ENCODE assay signal across 9 cellular contexts in the genomic region with DNA sequence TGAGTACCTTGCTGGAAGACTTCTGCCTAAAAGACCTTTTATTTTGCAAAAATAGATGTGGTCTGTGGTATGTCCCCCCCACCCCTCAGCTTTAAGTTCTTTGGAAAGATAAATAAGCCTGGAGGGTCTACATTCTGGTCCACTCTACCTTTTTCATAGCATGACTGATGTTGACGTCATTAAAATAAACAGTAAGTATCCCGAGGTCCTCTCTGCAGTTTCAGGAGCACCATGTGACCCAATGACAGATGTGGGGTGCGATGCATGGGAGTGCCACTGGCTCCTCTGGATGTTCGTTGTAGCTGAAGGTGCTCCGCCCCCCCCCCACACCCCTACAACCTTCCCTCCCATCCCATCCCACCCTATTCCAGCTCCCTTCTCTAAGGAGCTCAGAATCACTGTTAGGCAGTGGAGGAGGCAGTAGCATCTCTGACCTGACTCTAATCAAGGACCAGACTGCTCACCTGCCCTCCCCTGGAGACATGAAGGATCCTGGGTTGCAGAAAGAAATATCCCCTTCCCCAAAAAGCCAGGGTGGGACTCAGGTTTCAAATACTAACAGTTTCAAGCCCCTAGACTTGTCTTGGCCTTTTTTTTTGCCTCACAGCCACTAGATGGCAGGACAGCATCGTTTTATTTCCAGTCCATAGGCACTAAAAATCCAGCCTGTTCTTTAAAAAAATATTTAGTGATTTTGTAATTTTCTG. TPM values are rescaled to one million over a fixed set of nuclear protein-coding genes. Genes with fewer than 3 reads are reported as not detected.
DNase-seq lines count a peak whose midpoint lies in the region; ATAC-seq, FAIRE-seq and TF ChIP-seq lines count a peak whose summit lies in the region.
"Had no signal": no experiment of that assay in that cellular context is flagged by ENCODE, and none has a peak within 500 bp of the region (broad histone marks: within the 10 kb centered on the region; RNA-seq: fewer than 3 reads in every experiment).

No MANE protein-coding gene starts in this region.

- H3K36me3 Mint-ChIP-seq in Calu3 (ENCODE audit: insufficient read depth, unreplicated experiment): no peaks in the 10 kb centered on the region
- peaks cover 18% of the 10 kb centered on the region for H3K36me3 Mint-ChIP-seq in activated CD8-positive, alpha-beta memory T cell treated with anti-CD3 and anti-CD28 coated beads, Interleukin-2, amount 10 ng/mL, durations not matched to agents 7 days and 5 days

- H3K4ac ChIP-seq in H1 (replicated peaks; ENCODE audit: insufficient read length, low read depth, low read length): no peak overlapping the region

- H3K79me1 ChIP-seq in H1 (ENCODE audit: low read depth, low read length): no peaks in the 10 kb centered on the region

- peak; percentile 69 to 72 for TF ChIP-seq RAD21 in H1 (IDR thresholded peaks at IDR 0.05 in 1 of 2, conservative IDR thresholded peaks at IDR 0.05 in 1 of 2; ENCODE audit: low read depth in 2 of 2, low read length in 2 of 2)

- TF ChIP-seq EP300 in H1 (IDR thresholded peaks at IDR 0.05; ENCODE audit: borderline replicate concordance in 1 of 2, low read depth in 2 of 2, low read length in 2 of 2): no peak

- H4K20me1 ChIP-seq in PC-9 (ENCODE audit: insufficient read depth) (no peaks in the 10 kb centered on the region), H1 (replicated peaks in 1 of 2; ENCODE audit: control insufficient read depth in 1 of 2, insufficient read depth in 2 of 2, low read length in 2 of 2) (no peaks in the 10 kb centered on the region)

- H3K4me3 ChIP-seq in PC-9 (no peak overlapping the region), H1 (ENCODE audit: extremely low read depth in 1 of 4, insufficient read depth in 2 of 4, low read depth in 3 of 4, low read length in 4 of 4) (no peak overlapping the region)

- WGBS in H1 (ENCODE audit: extremely low coverage in 1 of 2, insufficient coverage in 1 of 2, insufficient read length in 1 of 2, insufficient replicate concordance in 2 of 2, low coverage in 1 of 2, low lambda C conversion rate in 2 of 2, missing lambda C conversion rate in 1 of 2), 2 experiments: 45% methylated on average over 4 of the region's 6 CpGs; no CpG with 5 or more reads in 1 of the 2 experiments

- H3K4me1 ChIP-seq in PC-9 (replicated peaks; ENCODE audit: insufficient read depth) (no peaks in the 10 kb centered on the region), H1 (replicated peaks in 1 of 4; ENCODE audit: control insufficient read depth in 3 of 4, insufficient read depth in 4 of 4, low read length in 3 of 4) (peaks cover 0 to 8% (median 5%) of the 10 kb centered on the region in 4 experiments; a peak in 4 of 7 replicates)

- H3K27ac Mint-ChIP-seq in Calu3 (ENCODE audit: unreplicated experiment): no peak overlapping the region
- no peak overlapping the region for H3K27ac Mint-ChIP-seq in activated CD8-positive, alpha-beta memory T cell treated with anti-CD3 and anti-CD28 coated beads, Interleukin-2, amount 10 ng/mL, durations not matched to agents 7 days and 5 days

- CTCF ChIA-PET in Calu3 (lab: Charles Lee): interaction anchor here (0.6 kb wide), 1 partner anchor 136 kb away, joined by 5 read pairs; no protein-coding TSS in a partner anchor
- CTCF ChIA-PET in PC-9 (lab: Charles Lee): interaction anchor here (0.6 to 0.7 kb wide), 2 partner anchors 392 to 599 kb away, joined by 3 read pairs; no protein-coding TSS in a partner anchor
- CTCF ChIA-PET in H1 (lab: Charles Lee; ENCODE audit: partially characterized antibody): interaction anchor here (0.7 to 4.4 kb wide), 20 partner anchors 9 to 406 kb away, joined by 3 to 29 read pairs (median 4); no protein-coding TSS in a partner anchor
- CTCF ChIA-PET in activated CD8-positive, alpha-beta memory T cell treated with anti-CD3 and anti-CD28 coated beads, Interleukin-2, amount 10 ng/mL, durations not matched to agents 7 days and 5 days (lab: Charles Lee): interaction anchor here (0.6 to 1.2 kb wide), 3 partner anchors 15 to 363 kb away, joined by 3 to 4 read pairs (median 4); no protein-coding TSS in a partner anchor

- H3K4me2 ChIP-seq in PC-9 (no peak overlapping the region), H1 (ENCODE audit: insufficient read depth in 1 of 2, low read depth in 2 of 2, low read length in 2 of 2) (no peak overlapping the region)

- H2BK15ac ChIP-seq in H1 (ENCODE audit: low read length): no peak overlapping the region

- H3K36me3 ChIP-seq in PC-9 (ENCODE audit: low read depth): no peaks in the 10 kb centered on the region
- no peaks in the 10 kb centered on the region for H3K36me3 ChIP-seq in H1 (ENCODE audit: control insufficient read depth in 2 of 4, insufficient read depth in 4 of 4, low read length in 3 of 4)
- H3K36me3 ChIP-seq: neutrophil had no signal

- H2AFZ ChIP-seq in PC-9: no peak overlapping the region
- no peak overlapping the region for H2AFZ ChIP-seq in H1 (ENCODE audit: low read length)

- FAIRE-seq in H1 (lab: Jason Lieb, UNC): peak; percentile 71

- no peak overlapping the region for H3K14ac ChIP-seq in H1 (ENCODE audit: insufficient read length)

- H2BK5ac ChIP-seq in H1 (ENCODE audit: low read depth, low read length): no peak overlapping the region

- no peak overlapping the region for H3K23ac ChIP-seq in H1 (ENCODE audit: insufficient read length)

- no peak overlapping the region for H2BK12ac ChIP-seq in H1 (ENCODE audit: low read depth, low read length)

- ATAC-seq in GM21576 (IDR thresholded peaks at IDR 0.05; ENCODE audit: unreplicated experiment) (peak; percentile 56), GM21723 (IDR thresholded peaks at IDR 0.05; ENCODE audit: unreplicated experiment) (no peak), GM18517 (IDR thresholded peaks at IDR 0.05; ENCODE audit: unreplicated experiment) (no peak)
- no peak for ATAC-seq in activated CD8-positive, alpha-beta memory T cell treated with anti-CD3 and anti-CD28 coated beads, Interleukin-2, amount 10 ng/mL, durations not matched to agents 7 days and 5 days

- no peak overlapping the region for H4K5ac ChIP-seq in H1 (ENCODE audit: insufficient read length, low read depth, low read length)

- no peaks in the 10 kb centered on the region for H3F3A ChIP-seq in PC-9 (ENCODE audit: insufficient read depth, low read depth)

- peak; percentile 32 for DNase-seq in Calu3
- DNase-seq in PC-9: no peak
- DNase-seq in H1 (ENCODE audit: low read depth in 1 of 2, low spot score in 2 of 2): no peak
- peak; percentile 47 for DNase-seq in middle frontal gyrus (ENCODE audit: extremely low spot score, low spot score)
- DNase-seq in activated CD8-positive, alpha-beta memory T cell treated with anti-CD3 and anti-CD28 coated beads, Interleukin-2, amount 10 ng/mL, durations not matched to agents 7 days and 5 days: no peak

- no peaks in the 10 kb centered on the region for H3K9me3 ChIP-seq in PC-9 (ENCODE audit: insufficient read depth, low read depth)
- H3K9me3 ChIP-seq in H1 (ENCODE audit: insufficient read depth in 2 of 2, low read depth in 1 of 2, low read length in 1 of 2): no peaks in the 10 kb centered on the region
- H3K9me3 ChIP-seq: neutrophil had no signal

- no TSS peak for BruUV-seq in Calu3 (replicated peaks; lab: Mats Ljungman, UMichigan)
- BruUV-seq in PC-9 (replicated peaks; lab: Mats Ljungman, UMichigan): no TSS peak

- H3K56ac ChIP-seq in H1 (replicated peaks; ENCODE audit: insufficient read length, low read depth, low read length): no peak overlapping the region

- no peak overlapping the region for H2AK5ac ChIP-seq in H1 (ENCODE audit: low read depth, low read length)

- no peak for TF ChIP-seq POLR2A in H1 (IDR thresholded peaks at IDR 0.05; ENCODE audit: control extremely low read depth in 1 of 2, low read depth in 2 of 2, low read length in 2 of 2)

- no peak overlapping the region for H4K8ac ChIP-seq in H1 (ENCODE audit: extremely low read depth, insufficient read depth, low read length)

- no peak overlapping the region for H3K9ac ChIP-seq in H1 (replicated peaks in 1 of 4; ENCODE audit: extremely low read depth in 1 of 4, low read depth in 3 of 4, low read length in 3 of 4)

- peak; percentile 24 for TF ChIP-seq CTCF in Calu3 (IDR thresholded peaks at IDR 0.05; ENCODE audit: unreplicated experiment)
- TF ChIP-seq CTCF in PC-9 (conservative IDR thresholded peaks at IDR 0.05): peak; percentile 76
- TF ChIP-seq CTCF in H1 (IDR thresholded peaks at IDR 0.05; ENCODE audit: control extremely low read depth in 1 of 3, insufficient read depth in 1 of 3, low read depth in 1 of 3, low read length in 3 of 3): peak in 2 of 3 experiments; percentile 51 to 61; a peak in 3 of 4 replicates

- no peak overlapping the region for H3K18ac ChIP-seq in H1 (ENCODE audit: extremely low read depth, low read length)

- POLR2A ChIA-PET in PC-9 (lab: Charles Lee; ENCODE audit: unreplicated experiment) (no interaction called here), H1 (lab: Charles Lee; ENCODE audit: partially characterized antibody) (interaction anchor here (0.5 kb wide), 1 partner anchor 147 kb away, joined by 3 read pairs; no protein-coding TSS in a partner anchor)

- H3K23me2 ChIP-seq in H1 (ENCODE audit: low read depth, low read length): no peaks in the 10 kb centered on the region

- no peaks in the 10 kb centered on the region for H3K27me3 ChIP-seq in PC-9 (ENCODE audit: insufficient read depth, low read depth)
- no peaks in the 10 kb centered on the region for H3K27me3 ChIP-seq in H1 (replicated peaks in 1 of 4; ENCODE audit: control insufficient read depth in 3 of 4, extremely low read depth in 1 of 4, insufficient read depth in 3 of 4, low read length in 3 of 4)
- H3K27me3 ChIP-seq: neutrophil had no signal

- H2BK120ac ChIP-seq in H1 (replicated peaks; ENCODE audit: low read depth, low read length): no peak overlapping the region

- H3K4me1 Mint-ChIP-seq in Calu3 (ENCODE audit: low read depth, unreplicated experiment): no peaks in the 10 kb centered on the region
- peaks cover 31% of the 10 kb centered on the region for H3K4me1 Mint-ChIP-seq in activated CD8-positive, alpha-beta memory T cell treated with anti-CD3 and anti-CD28 coated beads, Interleukin-2, amount 10 ng/mL, durations not matched to agents 7 days and 5 days

- no peak overlapping the region for H4K91ac ChIP-seq in H1 (replicated peaks; ENCODE audit: insufficient read length, low read length)

- H3K27ac ChIP-seq in PC-9 (no peak overlapping the region), H1 (ENCODE audit: low read depth, low read length) (no peak overlapping the region)
- H3K27ac ChIP-seq: neutrophil had no signal

- no peak overlapping the region for H3K4me3 Mint-ChIP-seq in Calu3 (ENCODE audit: low read depth, unreplicated experiment)
- H3K4me3 Mint-ChIP-seq in activated CD8-positive, alpha-beta memory T cell treated with anti-CD3 and anti-CD28 coated beads, Interleukin-2, amount 10 ng/mL, durations not matched to agents 7 days and 5 days: no peak overlapping the region

- H3K79me2 ChIP-seq in PC-9 (ENCODE audit: low read depth) (no peaks in the 10 kb centered on the region), H1 (ENCODE audit: control insufficient read depth in 1 of 2, insufficient read depth in 2 of 2, low read length in 2 of 2) (no peaks in the 10 kb centered on the region)

- H2BK20ac ChIP-seq in H1 (ENCODE audit: low read length): no peak overlapping the region

- no peaks in the 10 kb centered on the region for H3K9me3 Mint-ChIP-seq in Calu3 (ENCODE audit: low read depth, unreplicated experiment)
- H3K9me3 Mint-ChIP-seq in activated CD8-positive, alpha-beta memory T cell treated with anti-CD3 and anti-CD28 coated beads, Interleukin-2, amount 10 ng/mL, durations not matched to agents 7 days and 5 days (ENCODE audit: low read depth): no peaks in the 10 kb centered on the region

- H3K9me2 ChIP-seq in PC-9 (ENCODE audit: insufficient read depth): no peaks in the 10 kb centered on the region

- no peaks in the 10 kb centered on the region for H3K27me3 Mint-ChIP-seq in Calu3 (ENCODE audit: unreplicated experiment)
- H3K27me3 Mint-ChIP-seq in activated CD8-positive, alpha-beta memory T cell treated with anti-CD3 and anti-CD28 coated beads, Interleukin-2, amount 10 ng/mL, durations not matched to agents 7 days and 5 days: no peaks in the 10 kb centered on the region

- intact Hi-C loops in Calu3 (cut with micrococcal nuclease; ENCODE audit: unreplicated experiment): loop anchor here (2.0 to 10.0 kb wide), 2 partner anchors 150 to 398 kb away; partner anchors contain the start of genes DCLRE1A and NHLRC2
- intact Hi-C loops in PC-9 (cut with micrococcal nuclease; ENCODE audit: unreplicated experiment): loop anchor here (1.0 to 10.0 kb wide), 3 partner anchors 94 to 399 kb away; partner anchors contain the start of genes DCLRE1A and NHLRC2

RNA-seq across cellular contexts. Expression of gene CASP7, which starts 25.1 kb away (rescaled TPM):
- 22.7 and 23.7 TPM in 2 replicates for total RNA-seq in Calu3 (2022)
- 14.0 and 14.8 TPM in 2 replicates for total RNA-seq in PC-9 (2021)
- 4.1 and 5.0 TPM in 2 replicates for total RNA-seq in H1 (2021; fragmentation: NEBNext Ultra II Directional; extraction: Animal tissue kit (Norgen Biotek cat#: 25700))
- polyA plus RNA-seq in H1 (2011; rRNA removed): 1.3 and 2.3 TPM in 2 replicates
- 2.3 TPM for polyA plus RNA-seq in H1 (2011; cell fraction: cytosol; rRNA removed)
- 2.2 TPM for polyA plus RNA-seq in H1 (2011; cell fraction: nucleus; rRNA removed)
- 3.8 to 4.2 TPM (median 4.1 TPM) in 4 replicates for polyA plus RNA-seq in H1 (2012, experiment 1 of 2)
- polyA plus RNA-seq in H1 (2012, experiment 2 of 2): 0.96 TPM
- 1.9 TPM for polyA plus RNA-seq in H1 (2013, experiment 1 of 2)
- 2.0 TPM for polyA plus RNA-seq in H1 (2013, experiment 2 of 2)
- 1.8 and 3.1 TPM in 2 replicates for polyA minus RNA-seq in H1 (2011; rRNA and poly(A)+ RNA removed)
- polyA minus RNA-seq in H1 (2011; cell fraction: cytosol; rRNA and poly(A)+ RNA removed): 3.2 TPM
- polyA minus RNA-seq in H1 (2011; cell fraction: nucleus; rRNA and poly(A)+ RNA removed): 4.0 TPM
- 10 to 100 TPM; 42.1 to 56.0 TPM for total RNA-seq in activated CD8-positive, alpha-beta memory T cell treated with anti-CD3 and anti-CD28 coated beads, Interleukin-2, amount 10 ng/mL, durations not matched to agents 7 days and 5 days

RNA-seq across cellular contexts. Expression of gene NRAP, which starts 40.9 kb away (rescaled TPM):
- not detected in 2 replicates for total RNA-seq in Calu3 (2022)
- not detected in 2 replicates for total RNA-seq in PC-9 (2021)
- not detected in 2 replicates for total RNA-seq in H1 (2021; fragmentation: NEBNext Ultra II Directional; extraction: Animal tissue kit (Norgen Biotek cat#: 25700))
- not detected in 2 replicates for polyA plus RNA-seq in H1 (2011; rRNA removed)
- not detected for polyA plus RNA-seq in H1 (2011; cell fraction: cytosol; rRNA removed)
- not detected for polyA plus RNA-seq in H1 (2011; cell fraction: nucleus; rRNA removed)
- not detected in 4 replicates for polyA plus RNA-seq in H1 (2012, experiment 1 of 2)
- polyA plus RNA-seq in H1 (2012, experiment 2 of 2): not detected
- polyA plus RNA-seq in H1 (2013, experiment 1 of 2): 0.02 TPM
- not detected for polyA plus RNA-seq in H1 (2013, experiment 2 of 2)
- polyA minus RNA-seq in H1 (2011; rRNA and poly(A)+ RNA removed): not detected in 2 replicates
- polyA minus RNA-seq in H1 (2011; cell fraction: cytosol; rRNA and poly(A)+ RNA removed): not detected
- polyA minus RNA-seq in H1 (2011; cell fraction: nucleus; rRNA and poly(A)+ RNA removed): not detected
- not detected for total RNA-seq in activated CD8-positive, alpha-beta memory T cell treated with anti-CD3 and anti-CD28 coated beads, Interleukin-2, amount 10 ng/mL, durations not matched to agents 7 days and 5 days

RNA-seq across cellular contexts. Expression of gene PLEKHS1, which starts 46.7 kb away (rescaled TPM):
- 5.9 and 13.8 TPM in 2 replicates for total RNA-seq in Calu3 (2022)
- 2.9 and 4.9 TPM in 2 replicates for total RNA-seq in PC-9 (2021)
- total RNA-seq in H1 (2021; fragmentation: NEBNext Ultra II Directional; extraction: Animal tissue kit (Norgen Biotek cat#: 25700)): not detected in 2 replicates
- polyA plus RNA-seq in H1 (2011; rRNA removed): not detected in 2 replicates
- not detected for polyA plus RNA-seq in H1 (2011; cell fraction: cytosol; rRNA removed)
- polyA plus RNA-seq in H1 (2011; cell fraction: nucleus; rRNA removed): 0.04 TPM
- not detected in 4 replicates for polyA plus RNA-seq in H1 (2012, experiment 1 of 2)
- not detected for polyA plus RNA-seq in H1 (2012, experiment 2 of 2)
- not detected for polyA plus RNA-seq in H1 (2013, experiment 1 of 2)
- polyA plus RNA-seq in H1 (2013, experiment 2 of 2): 0.02 TPM
- polyA minus RNA-seq in H1 (2011; rRNA and poly(A)+ RNA removed): not detected in 2 replicates
- not detected for polyA minus RNA-seq in H1 (2011; cell fraction: cytosol; rRNA and poly(A)+ RNA removed)
- polyA minus RNA-seq in H1 (2011; cell fraction: nucleus; rRNA and poly(A)+ RNA removed): not detected
- total RNA-seq in activated CD8-positive, alpha-beta memory T cell treated with anti-CD3 and anti-CD28 coated beads, Interleukin-2, amount 10 ng/mL, durations not matched to agents 7 days and 5 days: under 1 TPM in 1 of 2 experiments, not detected in 1; 0.07 TPM

Comparison
In these comparisons a context has a peak if more than half of its experiments do, and no peak if none do; other contexts are left out.
1. DNase-seq: peak in Calu3 (single experiment) and middle frontal gyrus (single experiment); none in PC-9 (0 of 2), H1 (0 of 2) and activated CD8-positive, alpha-beta memory T cell treated with anti-CD3 and anti-CD28 coated beads, Interleukin-2, amount 10 ng/mL, durations not matched to agents 7 days and 5 days (single experiment).
2. CTCF ChIP-seq: peak in every context shown above with its lines; median percentile 76 in PC-9; 56 in H1; 24 in Calu3.